ENCODE assay signal across 20 cellular contexts in the genomic region with DNA sequence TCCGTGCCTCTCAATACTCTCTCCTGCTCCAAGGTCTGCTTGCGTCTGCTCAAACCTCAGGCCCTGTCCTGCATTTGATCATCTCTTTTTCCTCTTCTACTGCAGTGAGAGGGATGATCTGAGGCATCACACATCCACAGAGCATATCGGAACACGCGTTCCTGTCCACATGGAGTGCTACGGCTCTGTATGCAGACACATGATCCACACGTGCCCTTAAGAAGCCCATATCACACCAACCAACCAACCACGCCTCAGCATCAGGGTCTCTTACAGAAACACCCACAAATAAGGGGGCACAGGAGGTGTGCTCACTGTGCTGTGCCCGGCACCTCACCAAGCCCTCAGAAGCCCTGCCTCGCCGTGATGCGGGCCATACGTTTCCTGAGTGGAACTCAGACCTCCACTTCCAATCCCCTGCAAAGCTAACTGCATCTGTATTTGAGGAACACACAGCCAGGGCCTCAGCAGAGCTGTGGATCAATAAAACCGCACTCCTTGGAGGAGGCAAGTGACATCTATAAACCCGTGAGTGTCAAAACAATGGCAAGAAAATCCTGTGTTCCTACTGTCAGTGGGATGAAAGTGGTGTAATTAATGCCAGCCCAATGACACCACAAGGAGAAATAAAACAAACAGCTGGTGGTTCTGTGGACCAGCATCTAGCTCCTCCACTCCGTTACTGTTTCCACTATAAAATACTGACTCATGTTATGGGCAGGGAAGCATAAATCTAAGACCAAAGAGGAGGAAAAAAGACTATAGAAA. TPM values are rescaled to one million over a fixed set of nuclear protein-coding genes. Genes with fewer than 3 reads are reported as not detected.
"Had no signal": no experiment of that assay in that cellular context is flagged by ENCODE, and none has a peak within 500 bp of the region (broad histone marks: within the 10 kb centered on the region; RNA-seq: fewer than 3 reads in every experiment).

No MANE protein-coding gene starts in this region.

- H3K4me1 ChIP-seq: colonic mucosa, esophagus squamous epithelium, gastroesophageal sphincter, left lung, lower lobe of right lung, testis, tibial nerve had no signal

- H3K27ac ChIP-seq: colonic mucosa, esophagus squamous epithelium, gastroesophageal sphincter, left lung, lower lobe of right lung, neutrophil, testis, tibial nerve had no signal

- H3K27ac Mint-ChIP-seq: immature natural killer cell; memory B cell; natural killer cell treated with Interleukin-12 subunit alpha and Interleukin-12 subunit beta and Interleukin-15 and Interleukin-18, amount 100 ng/mL, for 72 hours; stimulated activated effector memory CD8-positive, alpha-beta T cell treated with anti-CD3 and anti-CD28 coated beads, Interleukin-12 subunit alpha, Interleukin-12 subunit beta, amount 100 ng/mL, for 72 hours; stimulated activated naive CD8-positive, alpha-beta T cell treated with anti-CD3 and anti-CD28 coated beads, Interleukin-15, Interleukin-2, amounts not matched to agents 100 ng/mL and 50 ng/mL, for 24 hours had no signal

- H3K4me3 ChIP-seq: colonic mucosa, esophagus squamous epithelium, gastroesophageal sphincter, left lung, lower lobe of right lung, testis, tibial nerve had no signal

- H3K4me3 Mint-ChIP-seq: central memory CD8-positive, alpha-beta T cell; immature natural killer cell; memory B cell; natural killer cell treated with Interleukin-12 subunit alpha and Interleukin-12 subunit beta and Interleukin-15 and Interleukin-18, amount 100 ng/mL, for 72 hours; stimulated activated effector memory CD8-positive, alpha-beta T cell treated with anti-CD3 and anti-CD28 coated beads, Interleukin-12 subunit alpha, Interleukin-12 subunit beta, amount 100 ng/mL, for 72 hours; stimulated activated naive CD8-positive, alpha-beta T cell treated with anti-CD3 and anti-CD28 coated beads, Interleukin-15, Interleukin-2, amounts not matched to agents 100 ng/mL and 50 ng/mL, for 24 hours had no signal

- H3K4me1 Mint-ChIP-seq: central memory CD8-positive, alpha-beta T cell; immature natural killer cell; memory B cell; stimulated activated effector memory CD8-positive, alpha-beta T cell treated with anti-CD3 and anti-CD28 coated beads, Interleukin-12 subunit alpha, Interleukin-12 subunit beta, amount 100 ng/mL, for 72 hours had no signal

- ATAC-seq: gastroesophageal sphincter; left lung; lower lobe of right lung; natural killer cell treated with Interleukin-12 subunit alpha and Interleukin-12 subunit beta and Interleukin-15 and Interleukin-18, amount 100 ng/mL, for 72 hours; stimulated activated effector memory CD8-positive, alpha-beta T cell treated with anti-CD3 and anti-CD28 coated beads, Interleukin-12 subunit alpha, Interleukin-12 subunit beta, amount 100 ng/mL, for 72 hours had no signal

- H3K27me3 Mint-ChIP-seq: stimulated activated naive CD8-positive, alpha-beta T cell treated with anti-CD3 and anti-CD28 coated beads, Interleukin-15, Interleukin-2, amounts not matched to agents 100 ng/mL and 50 ng/mL, for 24 hours had no signal

- H3K9me3 ChIP-seq: colonic mucosa, esophagus squamous epithelium, gastroesophageal sphincter, left lung, lower lobe of right lung, neutrophil, testis, tibial nerve had no signal

- H3K36me3 ChIP-seq: colonic mucosa, esophagus squamous epithelium, gastroesophageal sphincter, left lung, lower lobe of right lung, neutrophil, tibial nerve had no signal

- DNase-seq: colonic mucosa; dermis blood vessel endothelial cell; esophagus squamous epithelium; foreskin fibroblast; immature natural killer cell; left lung; lower lobe of right lung; midbrain; stimulated activated CD4-positive, alpha-beta T cell treated with anti-CD3 and anti-CD28 coated beads, Interleukin-4, amount 100 ng/mL, for 1 hour; stimulated activated CD8-positive, alpha-beta memory T cell treated with anti-CD3 and anti-CD28 coated beads, Interleukin-4, amount 100 ng/mL, for 48 hours; testis had no signal

- H3K36me3 Mint-ChIP-seq: immature natural killer cell; memory B cell; natural killer cell treated with Interleukin-12 subunit alpha and Interleukin-12 subunit beta and Interleukin-15 and Interleukin-18, amount 100 ng/mL, for 72 hours; stimulated activated effector memory CD8-positive, alpha-beta T cell treated with anti-CD3 and anti-CD28 coated beads, Interleukin-12 subunit alpha, Interleukin-12 subunit beta, amount 100 ng/mL, for 72 hours had no signal

- FAIRE-seq: keratinocyte had no signal

- H3K9me3 Mint-ChIP-seq: central memory CD8-positive, alpha-beta T cell; immature natural killer cell; memory B cell; natural killer cell treated with Interleukin-12 subunit alpha and Interleukin-12 subunit beta and Interleukin-15 and Interleukin-18, amount 100 ng/mL, for 72 hours; stimulated activated effector memory CD8-positive, alpha-beta T cell treated with anti-CD3 and anti-CD28 coated beads, Interleukin-12 subunit alpha, Interleukin-12 subunit beta, amount 100 ng/mL, for 72 hours; stimulated activated naive CD8-positive, alpha-beta T cell treated with anti-CD3 and anti-CD28 coated beads, Interleukin-15, Interleukin-2, amounts not matched to agents 100 ng/mL and 50 ng/mL, for 24 hours had no signal

- H3K27me3 ChIP-seq: colonic mucosa, esophagus squamous epithelium, gastroesophageal sphincter, left lung, neutrophil, testis, tibial nerve had no signal

RNA-seq across cellular contexts. Expression of a gene that starts 40.4 kb away (rescaled TPM):
- total RNA-seq: dermis blood vessel endothelial cell; natural killer cell treated with Interleukin-12 subunit alpha and Interleukin-12 subunit beta and Interleukin-15 and Interleukin-18, amount 100 ng/mL, for 72 hours had no signal
